2 cellular contexts compared by ENCODE assay signal in the genomic region with DNA sequence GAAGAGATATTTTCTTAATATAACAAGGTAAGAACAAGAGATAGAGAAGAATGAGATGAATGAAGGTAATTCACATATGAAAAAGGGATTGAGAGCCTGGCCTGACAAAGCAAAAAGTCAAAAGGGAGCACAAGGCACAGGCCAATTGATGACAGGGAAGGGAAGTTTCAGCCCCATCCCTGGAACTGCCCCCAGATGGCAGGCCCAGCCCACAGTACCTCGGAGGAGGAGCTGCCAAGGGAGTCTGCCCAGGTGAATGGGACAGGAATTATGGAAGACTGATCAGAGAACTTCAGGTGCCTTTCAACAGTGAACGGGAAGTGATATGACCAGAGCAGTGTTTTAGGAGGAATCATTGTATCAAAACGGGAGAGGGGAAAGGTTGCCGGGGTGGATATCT.
TF ChIP-seq lines count a peak whose summit lies in the region.

No MANE protein-coding gene starts in this region.

TF ChIP-seq in GM23338, 12 proteins besides CTCF, POLR2A, EP300 and RAD21 (continued from another document):
- TF ChIP-seq CREB1 (CRISPR knock-in tag; IDR thresholded peaks at IDR 0.05; ENCODE audit: low read depth) = no peak
- no peak for TF ChIP-seq ZNF331 (CRISPR knock-in tag; IDR thresholded peaks at IDR 0.05; ENCODE audit: low read depth)
- no peak for TF ChIP-seq ETS1 (IDR thresholded peaks at IDR 0.05)
- no peak for TF ChIP-seq ZNF114 (CRISPR knock-in tag; IDR thresholded peaks at IDR 0.05)
- no peak for TF ChIP-seq STAT1 (IDR thresholded peaks at IDR 0.05; ENCODE audit: unreplicated experiment)
- TF ChIP-seq, protein P1, sequence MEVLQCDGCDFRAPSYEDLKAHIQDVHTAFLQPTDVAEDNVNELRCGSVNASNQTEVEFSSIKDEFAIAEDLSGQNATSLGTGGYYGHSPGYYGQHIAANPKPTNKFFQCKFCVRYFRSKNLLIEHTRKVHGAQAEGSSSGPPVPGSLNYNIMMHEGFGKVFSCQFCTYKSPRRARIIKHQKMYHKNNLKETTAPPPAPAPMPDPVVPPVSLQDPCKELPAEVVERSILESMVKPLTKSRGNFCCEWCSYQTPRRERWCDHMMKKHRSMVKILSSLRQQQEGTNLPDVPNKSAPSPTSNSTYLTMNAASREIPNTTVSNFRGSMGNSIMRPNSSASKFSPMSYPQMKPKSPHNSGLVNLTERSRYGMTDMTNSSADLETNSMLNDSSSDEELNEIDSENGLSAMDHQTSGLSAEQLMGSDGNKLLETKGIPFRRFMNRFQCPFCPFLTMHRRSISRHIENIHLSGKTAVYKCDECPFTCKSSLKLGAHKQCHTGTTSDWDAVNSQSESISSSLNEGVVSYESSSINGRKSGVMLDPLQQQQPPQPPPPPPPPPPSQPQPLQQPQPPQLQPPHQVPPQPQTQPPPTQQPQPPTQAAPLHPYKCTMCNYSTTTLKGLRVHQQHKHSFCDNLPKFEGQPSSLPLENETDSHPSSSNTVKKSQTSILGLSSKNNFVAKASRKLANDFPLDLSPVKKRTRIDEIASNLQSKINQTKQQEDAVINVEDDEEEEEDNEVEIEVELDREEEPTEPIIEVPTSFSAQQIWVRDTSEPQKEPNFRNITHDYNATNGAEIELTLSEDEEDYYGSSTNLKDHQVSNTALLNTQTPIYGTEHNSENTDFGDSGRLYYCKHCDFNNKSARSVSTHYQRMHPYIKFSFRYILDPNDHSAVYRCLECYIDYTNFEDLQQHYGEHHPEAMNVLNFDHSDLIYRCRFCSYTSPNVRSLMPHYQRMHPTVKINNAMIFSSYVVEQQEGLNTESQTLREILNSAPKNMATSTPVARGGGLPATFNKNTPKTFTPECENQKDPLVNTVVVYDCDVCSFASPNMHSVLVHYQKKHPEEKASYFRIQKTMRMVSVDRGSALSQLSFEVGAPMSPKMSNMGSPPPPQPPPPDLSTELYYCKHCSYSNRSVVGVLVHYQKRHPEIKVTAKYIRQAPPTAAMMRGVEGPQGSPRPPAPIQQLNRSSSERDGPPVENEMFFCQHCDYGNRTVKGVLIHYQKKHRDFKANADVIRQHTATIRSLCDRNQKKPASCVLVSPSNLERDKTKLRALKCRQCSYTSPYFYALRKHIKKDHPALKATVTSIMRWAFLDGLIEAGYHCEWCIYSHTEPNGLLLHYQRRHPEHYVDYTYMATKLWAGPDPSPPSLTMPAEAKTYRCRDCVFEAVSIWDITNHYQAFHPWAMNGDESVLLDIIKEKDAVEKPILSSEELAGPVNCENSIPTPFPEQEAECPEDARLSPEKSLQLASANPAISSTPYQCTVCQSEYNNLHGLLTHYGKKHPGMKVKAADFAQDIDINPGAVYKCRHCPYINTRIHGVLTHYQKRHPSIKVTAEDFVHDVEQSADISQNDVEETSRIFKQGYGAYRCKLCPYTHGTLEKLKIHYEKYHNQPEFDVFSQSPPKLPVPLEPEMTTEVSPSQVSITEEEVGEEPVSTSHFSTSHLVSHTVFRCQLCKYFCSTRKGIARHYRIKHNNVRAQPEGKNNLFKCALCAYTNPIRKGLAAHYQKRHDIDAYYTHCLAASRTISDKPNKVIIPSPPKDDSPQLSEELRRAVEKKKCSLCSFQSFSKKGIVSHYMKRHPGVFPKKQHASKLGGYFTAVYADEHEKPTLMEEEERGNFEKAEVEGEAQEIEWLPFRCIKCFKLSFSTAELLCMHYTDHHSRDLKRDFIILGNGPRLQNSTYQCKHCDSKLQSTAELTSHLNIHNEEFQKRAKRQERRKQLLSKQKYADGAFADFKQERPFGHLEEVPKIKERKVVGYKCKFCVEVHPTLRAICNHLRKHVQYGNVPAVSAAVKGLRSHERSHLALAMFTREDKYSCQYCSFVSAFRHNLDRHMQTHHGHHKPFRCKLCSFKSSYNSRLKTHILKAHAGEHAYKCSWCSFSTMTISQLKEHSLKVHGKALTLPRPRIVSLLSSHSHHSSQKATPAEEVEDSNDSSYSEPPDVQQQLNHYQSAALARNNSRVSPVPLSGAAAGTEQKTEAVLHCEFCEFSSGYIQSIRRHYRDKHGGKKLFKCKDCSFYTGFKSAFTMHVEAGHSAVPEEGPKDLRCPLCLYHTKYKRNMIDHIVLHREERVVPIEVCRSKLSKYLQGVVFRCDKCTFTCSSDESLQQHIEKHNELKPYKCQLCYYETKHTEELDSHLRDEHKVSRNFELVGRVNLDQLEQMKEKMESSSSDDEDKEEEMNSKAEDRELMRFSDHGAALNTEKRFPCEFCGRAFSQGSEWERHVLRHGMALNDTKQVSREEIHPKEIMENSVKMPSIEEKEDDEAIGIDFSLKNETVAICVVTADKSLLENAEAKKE (CRISPR knock-in tag; IDR thresholded peaks at IDR 0.05) = no peak
- no peak for TF ChIP-seq EZH2 (IDR thresholded peaks at IDR 0.05; ENCODE audit: low read depth, unreplicated experiment)
- no peak for TF ChIP-seq NANOG (IDR thresholded peaks at IDR 0.05; ENCODE audit: borderline replicate concordance)
- TF ChIP-seq EZH2phosphoT487 (IDR thresholded peaks at IDR 0.05; ENCODE audit: unreplicated experiment) = no peak
- no peak for TF ChIP-seq POLR2AphosphoS5 (IDR thresholded peaks at IDR 0.05; ENCODE audit: low read depth)
TF ChIP-seq in GM23338: peak in this region for 0.

TF ChIP-seq in WTC11, 78 proteins besides CTCF, POLR2A, EP300 and RAD21 (continued from another document):
- TF ChIP-seq, protein P2, sequence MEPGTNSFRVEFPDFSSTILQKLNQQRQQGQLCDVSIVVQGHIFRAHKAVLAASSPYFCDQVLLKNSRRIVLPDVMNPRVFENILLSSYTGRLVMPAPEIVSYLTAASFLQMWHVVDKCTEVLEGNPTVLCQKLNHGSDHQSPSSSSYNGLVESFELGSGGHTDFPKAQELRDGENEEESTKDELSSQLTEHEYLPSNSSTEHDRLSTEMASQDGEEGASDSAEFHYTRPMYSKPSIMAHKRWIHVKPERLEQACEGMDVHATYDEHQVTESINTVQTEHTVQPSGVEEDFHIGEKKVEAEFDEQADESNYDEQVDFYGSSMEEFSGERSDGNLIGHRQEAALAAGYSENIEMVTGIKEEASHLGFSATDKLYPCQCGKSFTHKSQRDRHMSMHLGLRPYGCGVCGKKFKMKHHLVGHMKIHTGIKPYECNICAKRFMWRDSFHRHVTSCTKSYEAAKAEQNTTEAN (CRISPR knock-in tag; IDR thresholded peaks at IDR 0.05) = no peak
- TF ChIP-seq, protein P3, sequence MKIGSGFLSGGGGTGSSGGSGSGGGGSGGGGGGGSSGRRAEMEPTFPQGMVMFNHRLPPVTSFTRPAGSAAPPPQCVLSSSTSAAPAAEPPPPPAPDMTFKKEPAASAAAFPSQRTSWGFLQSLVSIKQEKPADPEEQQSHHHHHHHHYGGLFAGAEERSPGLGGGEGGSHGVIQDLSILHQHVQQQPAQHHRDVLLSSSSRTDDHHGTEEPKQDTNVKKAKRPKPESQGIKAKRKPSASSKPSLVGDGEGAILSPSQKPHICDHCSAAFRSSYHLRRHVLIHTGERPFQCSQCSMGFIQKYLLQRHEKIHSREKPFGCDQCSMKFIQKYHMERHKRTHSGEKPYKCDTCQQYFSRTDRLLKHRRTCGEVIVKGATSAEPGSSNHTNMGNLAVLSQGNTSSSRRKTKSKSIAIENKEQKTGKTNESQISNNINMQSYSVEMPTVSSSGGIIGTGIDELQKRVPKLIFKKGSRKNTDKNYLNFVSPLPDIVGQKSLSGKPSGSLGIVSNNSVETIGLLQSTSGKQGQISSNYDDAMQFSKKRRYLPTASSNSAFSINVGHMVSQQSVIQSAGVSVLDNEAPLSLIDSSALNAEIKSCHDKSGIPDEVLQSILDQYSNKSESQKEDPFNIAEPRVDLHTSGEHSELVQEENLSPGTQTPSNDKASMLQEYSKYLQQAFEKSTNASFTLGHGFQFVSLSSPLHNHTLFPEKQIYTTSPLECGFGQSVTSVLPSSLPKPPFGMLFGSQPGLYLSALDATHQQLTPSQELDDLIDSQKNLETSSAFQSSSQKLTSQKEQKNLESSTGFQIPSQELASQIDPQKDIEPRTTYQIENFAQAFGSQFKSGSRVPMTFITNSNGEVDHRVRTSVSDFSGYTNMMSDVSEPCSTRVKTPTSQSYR (CRISPR knock-in tag; IDR thresholded peaks at IDR 0.05) = no peak
- TF ChIP-seq ZNF219 (CRISPR knock-in tag; IDR thresholded peaks at IDR 0.05; ENCODE audit: borderline replicate concordance) (no peak), MAX (CRISPR knock-in tag; IDR thresholded peaks at IDR 0.05) (no peak), E2F5 (CRISPR knock-in tag; IDR thresholded peaks at IDR 0.05) (no peak), ZNF512 (CRISPR knock-in tag; IDR thresholded peaks at IDR 0.05; ENCODE audit: borderline replicate concordance) (no peak), TCF7 (CRISPR knock-in tag; IDR thresholded peaks at IDR 0.05; ENCODE audit: low read depth) (no peak), ZNF416 (CRISPR knock-in tag; IDR thresholded peaks at IDR 0.05) (no peak), PRRX2 (CRISPR knock-in tag; IDR thresholded peaks at IDR 0.05) (no peak), ZBTB21 (CRISPR knock-in tag; IDR thresholded peaks at IDR 0.05; ENCODE audit: borderline replicate concordance) (no peak), ETV6 (CRISPR knock-in tag; IDR thresholded peaks at IDR 0.05) (no peak)
- TF ChIP-seq, protein P4, sequence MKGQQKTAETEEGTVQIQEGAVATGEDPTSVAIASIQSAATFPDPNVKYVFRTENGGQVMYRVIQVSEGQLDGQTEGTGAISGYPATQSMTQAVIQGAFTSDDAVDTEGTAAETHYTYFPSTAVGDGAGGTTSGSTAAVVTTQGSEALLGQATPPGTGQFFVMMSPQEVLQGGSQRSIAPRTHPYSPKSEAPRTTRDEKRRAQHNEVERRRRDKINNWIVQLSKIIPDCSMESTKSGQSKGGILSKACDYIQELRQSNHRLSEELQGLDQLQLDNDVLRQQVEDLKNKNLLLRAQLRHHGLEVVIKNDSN (CRISPR knock-in tag; IDR thresholded peaks at IDR 0.05) = no peak
TF ChIP-seq in WTC11: peak in this region for 0.
